ENCODE assay signal across 1 cellular context in the genomic region with DNA sequence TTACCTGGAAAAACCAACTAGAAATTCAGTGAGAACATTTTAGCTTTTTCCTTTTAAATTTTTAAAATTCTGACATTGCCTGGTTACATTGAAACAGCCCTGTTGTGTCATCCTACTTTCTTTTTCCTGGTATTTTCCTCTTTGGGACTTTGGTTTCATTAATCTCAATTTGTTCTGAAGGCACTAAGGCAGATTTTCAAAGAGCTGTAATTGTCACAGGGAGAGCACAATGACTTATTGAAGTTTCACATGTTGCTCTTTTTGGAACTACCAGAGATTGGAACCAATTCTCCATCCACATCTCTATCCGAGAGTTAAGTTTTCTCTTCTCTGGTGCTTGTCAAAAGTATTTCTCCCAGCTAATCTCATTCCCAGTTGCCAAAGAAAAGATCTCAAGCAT.
TF ChIP-seq lines count a peak whose summit lies in the region.

No MANE protein-coding gene starts in this region.

TF ChIP-seq in IMR-90, 13 proteins besides CTCF, POLR2A, EP300 and RAD21:
- no peak for TF ChIP-seq MXI1 (IDR thresholded peaks at IDR 0.05; ENCODE audit: borderline replicate concordance, low read depth, low read length)
- TF ChIP-seq CHD1 (IDR thresholded peaks at IDR 0.05; ENCODE audit: low read depth, low read length): no peak
- TF ChIP-seq ELK1 (IDR thresholded peaks at IDR 0.05; ENCODE audit: borderline replicate concordance, low read depth, low read length): no peak
- no peak for TF ChIP-seq NFE2L2 (IDR thresholded peaks at IDR 0.05; ENCODE audit: low read depth, low read length)
- TF ChIP-seq USF2 (IDR thresholded peaks at IDR 0.05; ENCODE audit: low read depth, low read length): no peak
- TF ChIP-seq FOS (IDR thresholded peaks at IDR 0.05; ENCODE audit: low read depth, low read length): no peak
- TF ChIP-seq RCOR1 (IDR thresholded peaks at IDR 0.05; ENCODE audit: insufficient replicate concordance, low read length): no peak
- no peak for TF ChIP-seq SMC3 (IDR thresholded peaks at IDR 0.05; ENCODE audit: low read depth, low read length)
- TF ChIP-seq RFX5 (IDR thresholded peaks at IDR 0.05; ENCODE audit: low read depth, low read length): no peak
